Comparison of ENCODE assay signal across 8 cellular contexts in genomic region chr20:34301587-34302311, GRCh38. TPM values are rescaled to one million over a fixed set of nuclear protein-coding genes. Genes with fewer than 3 reads are reported as not detected.
DNase-seq lines count a peak whose midpoint lies in the region; ATAC-seq and TF ChIP-seq lines count a peak whose summit lies in the region.

No MANE protein-coding gene starts in this region.

- H3K4ac ChIP-seq in IMR-90 (ENCODE audit: low read depth, low read length) = peak overlapping the region; percentile 74

- no peak overlapping the region for H3K18ac ChIP-seq in IMR-90 (ENCODE audit: low read depth, low read length)

- H3K36me3 ChIP-seq in IMR-90 (ENCODE audit: control insufficient read depth, insufficient read depth, low read length) (no peaks in the 10 kb centered on the region; the same call in 1 of the 2 replicates), mucosa of stomach (ENCODE audit: control insufficient read depth, insufficient read depth, low read length) (no peaks in the 10 kb centered on the region)

- peak overlapping the region; percentile 88 to 96; a peak in 3 of 4 replicates for H4K8ac ChIP-seq in IMR-90 (ENCODE audit: low read depth in 2 of 2, low read length in 2 of 2)

- intact Hi-C loops in IMR-90 (cut with micrococcal nuclease) (loop anchor here (2.0 kb wide), 1 partner anchor 111 kb away; no protein-coding TSS in a partner anchor), MCF 10A (cut with micrococcal nuclease) (loop anchor here (2.0 kb wide), 1 partner anchor 111 kb away; no protein-coding TSS in a partner anchor)

- H3K27me3 Mint-ChIP-seq in MCF 10A (ENCODE audit: insufficient read depth, unreplicated experiment) = no peaks in the 10 kb centered on the region

- no peaks in the 10 kb centered on the region for H3K9me3 Mint-ChIP-seq in MCF 10A (ENCODE audit: unreplicated experiment)

- BruUV-seq in IMR-90 (replicated peaks; lab: Mats Ljungman, UMichigan) = TSS peak; percentile 48
- BruUV-seq in MCF 10A (replicated peaks; lab: Mats Ljungman, UMichigan) = no TSS peak

- no peak overlapping the region for H2BK15ac ChIP-seq in IMR-90 (ENCODE audit: low read depth, low read length)

- peak overlapping the region; percentile 83 for H3K27ac Mint-ChIP-seq in MCF 10A (ENCODE audit: low read depth, unreplicated experiment)

- no peak overlapping the region for H2BK20ac ChIP-seq in IMR-90 (ENCODE audit: low read depth, low read length)

- H3K14ac ChIP-seq in IMR-90 (replicated peaks; ENCODE audit: low read depth, low read length) = no peak overlapping the region; the same call in 1 of the 2 replicates

- H3K4me2 ChIP-seq in IMR-90 (ENCODE audit: low read depth, low read length) = peak overlapping the region; percentile 90

- H3K4me3 ChIP-seq in AG10803 (ENCODE audit: low read length) (peak overlapping the region; percentile 79), IMR-90 (ENCODE audit: insufficient read depth, low read depth, low read length) (peak overlapping the region; percentile 76), mucosa of stomach (ENCODE audit: low read length) (peak overlapping the region; percentile 54)

- H4K5ac ChIP-seq in IMR-90 (ENCODE audit: low read depth, low read length) = no peak overlapping the region

- H3K56ac ChIP-seq in IMR-90 (ENCODE audit: extremely low read depth, insufficient read depth, low read length) = no peak overlapping the region

- TF ChIP-seq CTCF in AG10803 (conservative IDR thresholded peaks at IDR 0.05; ENCODE audit: low read length) = no peak
- no peak for TF ChIP-seq CTCF in IMR-90 (conservative IDR thresholded peaks at IDR 0.05; ENCODE audit: low read depth, low read length)
- TF ChIP-seq CTCF in MCF 10A (IDR thresholded peaks at IDR 0.05; ENCODE audit: unreplicated experiment) = no peak
- TF ChIP-seq CTCF in GM13977 (IDR thresholded peaks at IDR 0.05; ENCODE audit: extremely low read depth, insufficient read depth, missing control alignments) = no peak

- peak overlapping the region; percentile 91 for H2AK9ac ChIP-seq in IMR-90 (replicated peaks; ENCODE audit: low read depth, low read length, poor library complexity)

- H3K9ac ChIP-seq in IMR-90 (ENCODE audit: low read depth, low read length) (peak overlapping the region; percentile 75; the same call in 1 of the 2 replicates), mucosa of stomach (ENCODE audit: low read length) (peak overlapping the region; percentile 85)

- 89% methylated on average over 7 of the region's 17 CpGs; no CpG with 5 or more reads in 1 of the 2 experiments for WGBS in IMR-90 (ENCODE audit: extremely low coverage in 2 of 2, insufficient read length in 1 of 2), 2 experiments

- peaks cover 9% of the 10 kb centered on the region for H3K9me1 ChIP-seq in IMR-90 (ENCODE audit: insufficient read depth, low read length)

- CTCF ChIA-PET in IMR-90 (lab: Yijun Ruan, JAX) (interaction anchor here (0.6 to 2.3 kb wide), 3 partner anchors 11 to 137 kb away, joined by 3 to 13 read pairs (median 5); no protein-coding TSS in a partner anchor), MCF 10A (lab: Yijun Ruan, JAX) (interaction anchor here (0.5 to 4.5 kb wide), 10 partner anchors 8 to 468 kb away, joined by 3 to 39 read pairs (median 4); no protein-coding TSS in a partner anchor)

- no peak overlapping the region for H3K4me3 Mint-ChIP-seq in MCF 10A (ENCODE audit: unreplicated experiment)

- H3K36me3 Mint-ChIP-seq in MCF 10A (ENCODE audit: insufficient read depth, unreplicated experiment) = peaks cover 5% of the 10 kb centered on the region

- dilution Hi-C loops in IMR-90 (cut with HindIII; ENCODE audit: low sequenced_read_pairs, unreplicated experiment) = no loop called here

- peak overlapping the region; percentile 89; the same call in 1 of the 2 replicates for H2AK5ac ChIP-seq in IMR-90 (ENCODE audit: low read depth, low read length)

- no peak for TF ChIP-seq RAD21 in IMR-90 (IDR thresholded peaks at IDR 0.05; ENCODE audit: low read length)

- H4K20me1 ChIP-seq in IMR-90 (ENCODE audit: insufficient read depth, low read length) = peaks cover 10% of the 10 kb centered on the region; the same call in 1 of the 2 replicates

- no peak for ATAC-seq in IMR-90 (ENCODE audit: low read depth)
- no peak for ATAC-seq in HG02970 (IDR thresholded peaks at IDR 0.05; ENCODE audit: low FRiP score, unreplicated experiment)

- H3K9me3 ChIP-seq in IMR-90 (ENCODE audit: control insufficient read depth, insufficient read depth, low read length) (no peaks in the 10 kb centered on the region), mucosa of stomach (ENCODE audit: control insufficient read depth, low read length) (no peaks in the 10 kb centered on the region)

- H3K4me1 Mint-ChIP-seq in MCF 10A (ENCODE audit: insufficient read depth, unreplicated experiment) = peaks cover 5% of the 10 kb centered on the region

- in situ Hi-C loops in IMR-90 (cut with MboI; ENCODE audit: low sequenced_read_pairs) = loop anchor here (10.0 kb wide), 1 partner anchor 413 kb away; no protein-coding TSS in a partner anchor
- in situ Hi-C loops in GM13977 (cut with MboI; ENCODE audit: low pct_unique_long_range_greater_than_20kb, low sequenced_read_pairs, unreplicated experiment) = loop anchor here (25.0 kb wide), 1 partner anchor 411 kb away; the partner anchor contains the start of gene TP53INP2

- no peak overlapping the region for H2BK120ac ChIP-seq in IMR-90 (ENCODE audit: low read depth, low read length)

- no peak for TF ChIP-seq POLR2A in IMR-90 (IDR thresholded peaks at IDR 0.05; ENCODE audit: low read depth, low read length)

- H2AFZ ChIP-seq in IMR-90 (replicated peaks; ENCODE audit: low read length, poor library complexity) = peak overlapping the region; percentile 92

- no peak overlapping the region for H3K27ac ChIP-seq in IMR-90 (ENCODE audit: insufficient read depth, low read length)

- H3K4me1 ChIP-seq in IMR-90 (ENCODE audit: control insufficient read depth, insufficient read depth, low read length) (peaks cover 9% of the 10 kb centered on the region), mucosa of stomach (ENCODE audit: control insufficient read depth, insufficient read depth, low read length) (peaks cover 27% of the 10 kb centered on the region)

- no peaks in the 10 kb centered on the region for H3K27me3 ChIP-seq in IMR-90 (ENCODE audit: control insufficient read depth, insufficient read depth, low read length)
- no peaks in the 10 kb centered on the region for H3K27me3 ChIP-seq in mucosa of stomach (ENCODE audit: control insufficient read depth, insufficient read depth, low read length)

- H3K79me1 ChIP-seq in IMR-90 (ENCODE audit: low read depth in 1 of 2, low read length in 2 of 2) = peaks cover 28 to 44% of the 10 kb centered on the region in 2 experiments

- H3K23ac ChIP-seq in IMR-90 (ENCODE audit: low read depth, low read length) = no peak overlapping the region

- DNase-seq in AG10803 (ENCODE audit: low read depth) = no peak
- DNase-seq in IMR-90 = no peak
- no peak for DNase-seq in MCF 10A (ENCODE audit: unreplicated experiment)
- DNase-seq in GDM1 (lab: John Stamatoyannopoulos, UW) = no peak
- no peak for DNase-seq in GM19240 (ENCODE audit: insufficient read length, low spot score)
- no peak for DNase-seq in GM13977 (ENCODE audit: low spot score)

- H4K91ac ChIP-seq in IMR-90 (ENCODE audit: insufficient read depth, low read depth, low read length) = no peak overlapping the region; the same call in 1 of the 2 replicates

- POLR2A ChIA-PET in IMR-90 (lab: Charles Lee; ENCODE audit: unreplicated experiment) (no interaction called here), MCF 10A (lab: Yijun Ruan, JAX) (interaction anchor here (0.5 to 4.4 kb wide), 20 partner anchors 11 to 802 kb away, joined by 3 to 45 read pairs (median 5); partner anchors contain the start of genes DYNLRB1, EIF2S2, ITCH and PIGU)

- no peak overlapping the region for H2BK5ac ChIP-seq in IMR-90 (ENCODE audit: low read depth, low read length, poor library complexity, severe bottlenecking)

TF ChIP-seq in IMR-90, 13 proteins besides CTCF, POLR2A, EP300 and RAD21:
- TF ChIP-seq RCOR1 (IDR thresholded peaks at IDR 0.05; ENCODE audit: insufficient replicate concordance, low read length) (no peak), MAZ (IDR thresholded peaks at IDR 0.05; ENCODE audit: borderline replicate concordance, low read depth, low read length) (no peak), RFX5 (IDR thresholded peaks at IDR 0.05; ENCODE audit: low read depth, low read length) (no peak), NFE2L2 (IDR thresholded peaks at IDR 0.05; ENCODE audit: low read depth, low read length) (no peak), FOS (IDR thresholded peaks at IDR 0.05; ENCODE audit: low read depth, low read length) (no peak), CEBPB (IDR thresholded peaks at IDR 0.05; ENCODE audit: low read depth, low read length) (no peak), MAFK (IDR thresholded peaks at IDR 0.05; ENCODE audit: low read depth, low read length) (no peak), ELK1 (IDR thresholded peaks at IDR 0.05; ENCODE audit: borderline replicate concordance, low read depth, low read length) (no peak), SMC3 (IDR thresholded peaks at IDR 0.05; ENCODE audit: low read depth, low read length) (no peak), MXI1 (IDR thresholded peaks at IDR 0.05; ENCODE audit: borderline replicate concordance, low read depth, low read length) (no peak), BHLHE40 (IDR thresholded peaks at IDR 0.05; ENCODE audit: low read depth, low read length) (no peak), CHD1 (IDR thresholded peaks at IDR 0.05; ENCODE audit: low read depth, low read length) (no peak), USF2 (IDR thresholded peaks at IDR 0.05; ENCODE audit: low read depth, low read length) (no peak)

RNA-seq across cellular contexts. Expression of gene AHCY, which starts 1.4 kb away (rescaled TPM):
- total RNA-seq in IMR-90 (2012; rRNA removed) = 194 and 210 TPM in 2 replicates
- 135 and 138 TPM in 2 replicates for polyA plus RNA-seq in IMR-90 (2012; rRNA removed)
- 116 and 153 TPM in 2 replicates for polyA plus RNA-seq in IMR-90 (2012; cell fraction: cytosol; rRNA removed)
- polyA plus RNA-seq in IMR-90 (2012; cell fraction: nucleus; rRNA removed; ENCODE audit: low replicate concordance) = 77.9 and 122 TPM in 2 replicates
- total RNA-seq in MCF 10A (2022) = 101 and 175 TPM in 2 replicates
